2 cellular contexts compared by ENCODE assay signal in the genomic region with DNA sequence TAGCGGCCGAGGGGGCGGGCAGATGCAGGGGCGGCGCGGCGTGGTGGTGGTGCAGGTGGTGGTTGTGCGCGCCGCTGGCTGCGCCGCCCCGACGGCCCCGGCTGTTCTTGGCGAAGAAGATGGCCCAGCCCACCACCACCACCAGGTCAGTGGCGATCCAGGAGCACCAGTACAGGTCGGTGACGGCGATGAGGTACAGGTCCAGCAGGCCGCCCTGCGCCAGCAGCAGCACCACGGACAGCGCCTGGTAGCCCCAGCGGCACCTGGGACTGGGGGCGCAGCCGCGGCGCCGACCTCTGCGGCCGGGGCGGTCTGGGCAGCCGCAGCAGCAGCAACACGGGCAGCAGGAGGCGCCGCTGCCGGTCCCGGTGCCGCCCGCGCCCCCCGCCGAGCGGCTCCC.
TF ChIP-seq lines count a peak whose summit lies in the region.

No MANE protein-coding gene starts in this region.

TF ChIP-seq in A549, 52 proteins besides CTCF, POLR2A, EP300 and RAD21 (continued from another document):
- TF ChIP-seq, protein P1, sequence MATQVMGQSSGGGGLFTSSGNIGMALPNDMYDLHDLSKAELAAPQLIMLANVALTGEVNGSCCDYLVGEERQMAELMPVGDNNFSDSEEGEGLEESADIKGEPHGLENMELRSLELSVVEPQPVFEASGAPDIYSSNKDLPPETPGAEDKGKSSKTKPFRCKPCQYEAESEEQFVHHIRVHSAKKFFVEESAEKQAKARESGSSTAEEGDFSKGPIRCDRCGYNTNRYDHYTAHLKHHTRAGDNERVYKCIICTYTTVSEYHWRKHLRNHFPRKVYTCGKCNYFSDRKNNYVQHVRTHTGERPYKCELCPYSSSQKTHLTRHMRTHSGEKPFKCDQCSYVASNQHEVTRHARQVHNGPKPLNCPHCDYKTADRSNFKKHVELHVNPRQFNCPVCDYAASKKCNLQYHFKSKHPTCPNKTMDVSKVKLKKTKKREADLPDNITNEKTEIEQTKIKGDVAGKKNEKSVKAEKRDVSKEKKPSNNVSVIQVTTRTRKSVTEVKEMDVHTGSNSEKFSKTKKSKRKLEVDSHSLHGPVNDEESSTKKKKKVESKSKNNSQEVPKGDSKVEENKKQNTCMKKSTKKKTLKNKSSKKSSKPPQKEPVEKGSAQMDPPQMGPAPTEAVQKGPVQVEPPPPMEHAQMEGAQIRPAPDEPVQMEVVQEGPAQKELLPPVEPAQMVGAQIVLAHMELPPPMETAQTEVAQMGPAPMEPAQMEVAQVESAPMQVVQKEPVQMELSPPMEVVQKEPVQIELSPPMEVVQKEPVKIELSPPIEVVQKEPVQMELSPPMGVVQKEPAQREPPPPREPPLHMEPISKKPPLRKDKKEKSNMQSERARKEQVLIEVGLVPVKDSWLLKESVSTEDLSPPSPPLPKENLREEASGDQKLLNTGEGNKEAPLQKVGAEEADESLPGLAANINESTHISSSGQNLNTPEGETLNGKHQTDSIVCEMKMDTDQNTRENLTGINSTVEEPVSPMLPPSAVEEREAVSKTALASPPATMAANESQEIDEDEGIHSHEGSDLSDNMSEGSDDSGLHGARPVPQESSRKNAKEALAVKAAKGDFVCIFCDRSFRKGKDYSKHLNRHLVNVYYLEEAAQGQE (IDR thresholded peaks at IDR 0.05), result peak; percentile 82
- TF ChIP-seq, protein P2, sequence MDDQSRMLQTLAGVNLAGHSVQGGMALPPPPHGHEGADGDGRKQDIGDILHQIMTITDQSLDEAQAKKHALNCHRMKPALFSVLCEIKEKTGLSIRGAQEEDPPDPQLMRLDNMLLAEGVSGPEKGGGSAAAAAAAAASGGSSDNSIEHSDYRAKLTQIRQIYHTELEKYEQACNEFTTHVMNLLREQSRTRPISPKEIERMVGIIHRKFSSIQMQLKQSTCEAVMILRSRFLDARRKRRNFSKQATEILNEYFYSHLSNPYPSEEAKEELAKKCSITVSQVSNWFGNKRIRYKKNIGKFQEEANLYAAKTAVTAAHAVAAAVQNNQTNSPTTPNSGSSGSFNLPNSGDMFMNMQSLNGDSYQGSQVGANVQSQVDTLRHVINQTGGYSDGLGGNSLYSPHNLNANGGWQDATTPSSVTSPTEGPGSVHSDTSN (IDR thresholded peaks at IDR 0.05), result no peak

TF ChIP-seq in neural cell, 6 proteins besides CTCF, POLR2A, EP300 and RAD21 (continued from another document):
- TF ChIP-seq, protein P1 (IDR thresholded peaks at IDR 0.05; ENCODE audit: borderline replicate concordance), result no peak
- no peak for TF ChIP-seq SMC3 (conservative IDR thresholded peaks at IDR 0.05; ENCODE audit: poor library complexity)
